Comparison of ENCODE assay signal across 9 cellular contexts in genomic region chr13:80454245-80454644, GRCh38.
A peak's percentile ranks its signal among the peaks of the same experiment; 100 is the strongest.
DNase-seq lines count a peak whose midpoint lies in the region; ATAC-seq and TF ChIP-seq lines count a peak whose summit lies in the region.
"Had no signal": no experiment of that assay in that cellular context is flagged by ENCODE, and none has a peak within 500 bp of the region (broad histone marks: within the 10 kb centered on the region; RNA-seq: fewer than 3 reads in every experiment).

No MANE protein-coding gene starts in this region.

- peaks cover 0 to 5% of the 10 kb centered on the region in 2 donors for H3K4me1 ChIP-seq in right atrium auricular region

- no peaks in the 10 kb centered on the region for H3K27me3 ChIP-seq in right atrium auricular region

- DNase-seq in KG1 (lab: John Stamatoyannopoulos, UW) (peak; percentile 87), epithelial cell of esophagus (ENCODE audit: low read depth) (peak; percentile 9), substantia nigra (lab: John Stamatoyannopoulos, UW) (no peak), hepatic stellate cell (ENCODE audit: low spot score) (no peak), right atrium auricular region (ENCODE audit: low spot score) (no peak)
- DNase-seq in activated CD4-positive, alpha-beta T cell treated with anti-CD3 and anti-CD28 coated beads for 4 hours = no peak
- DNase-seq: heart right ventricle had no signal

- H3K9me3 ChIP-seq in right atrium auricular region = no peaks in the 10 kb centered on the region
- H3K9me3 ChIP-seq: heart right ventricle had no signal

- ATAC-seq in GM18499 (IDR thresholded peaks at IDR 0.05; ENCODE audit: insufficient read depth, unreplicated experiment) (peak; percentile 84), GM21825 (IDR thresholded peaks at IDR 0.05; ENCODE audit: unreplicated experiment) (peak; percentile 76)

- H3K27ac ChIP-seq in substantia nigra (ENCODE audit: low read depth, low read length, poor library complexity, severe bottlenecking) (no peak overlapping the region), right atrium auricular region (no peak overlapping the region)
- H3K27ac ChIP-seq: heart right ventricle had no signal

- no peak overlapping the region for H3K4me3 ChIP-seq in epithelial cell of esophagus (ENCODE audit: low read length)
- H3K4me3 ChIP-seq in right atrium auricular region = no peak overlapping the region
- H3K4me3 ChIP-seq: heart right ventricle had no signal

- no peak for TF ChIP-seq CTCF in epithelial cell of esophagus (IDR thresholded peaks at IDR 0.05; ENCODE audit: insufficient read depth, low read depth, low read length, missing control alignments)
- no peak for TF ChIP-seq CTCF in right atrium auricular region (IDR thresholded peaks at IDR 0.05)

- H3K36me3 ChIP-seq in right atrium auricular region = no peaks in the 10 kb centered on the region
- H3K36me3 ChIP-seq: heart right ventricle had no signal

Comparison
In these comparisons a context has a peak if more than half of its experiments do, and no peak if none do; other contexts are left out.
1. DNase-seq: peak in KG1 (single experiment) and epithelial cell of esophagus (single experiment); none in substantia nigra (0 of 49), hepatic stellate cell (single experiment), activated CD4-positive, alpha-beta T cell treated with anti-CD3 and anti-CD28 coated beads for 4 hours (0 of 2) and right atrium auricular region (single experiment).